Comparison of ENCODE assay signal across 1 cellular context in the genomic region with DNA sequence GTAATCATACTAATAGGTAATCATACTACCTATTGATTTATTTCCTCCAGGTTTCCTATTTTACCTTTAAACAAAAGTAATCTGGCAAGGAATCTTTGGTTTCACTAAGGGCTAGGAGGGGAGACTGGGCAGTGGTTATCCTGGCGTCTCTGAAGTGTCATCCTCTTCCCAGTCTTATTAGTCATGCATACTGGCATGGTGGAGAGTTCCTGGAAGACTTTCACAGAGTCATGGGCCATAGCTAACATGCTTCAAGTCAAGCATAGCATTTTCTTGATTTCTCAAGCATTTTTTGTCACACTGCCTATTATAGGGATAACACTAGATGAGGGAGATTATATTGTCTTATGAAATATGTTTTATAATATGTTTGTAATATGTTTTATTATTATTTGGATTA.
TF ChIP-seq lines count a peak whose summit lies in the region.

No MANE protein-coding gene starts in this region.

TF ChIP-seq in SK-N-SH, 30 proteins besides CTCF, POLR2A, EP300 and RAD21 (continued from another document):
- TF ChIP-seq, protein P1, sequence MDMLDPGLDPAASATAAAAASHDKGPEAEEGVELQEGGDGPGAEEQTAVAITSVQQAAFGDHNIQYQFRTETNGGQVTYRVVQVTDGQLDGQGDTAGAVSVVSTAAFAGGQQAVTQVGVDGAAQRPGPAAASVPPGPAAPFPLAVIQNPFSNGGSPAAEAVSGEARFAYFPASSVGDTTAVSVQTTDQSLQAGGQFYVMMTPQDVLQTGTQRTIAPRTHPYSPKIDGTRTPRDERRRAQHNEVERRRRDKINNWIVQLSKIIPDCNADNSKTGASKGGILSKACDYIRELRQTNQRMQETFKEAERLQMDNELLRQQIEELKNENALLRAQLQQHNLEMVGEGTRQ (IDR thresholded peaks at IDR 0.05; ENCODE audit: borderline replicate concordance, low read depth, low read length): no peak
- TF ChIP-seq, protein P2, sequence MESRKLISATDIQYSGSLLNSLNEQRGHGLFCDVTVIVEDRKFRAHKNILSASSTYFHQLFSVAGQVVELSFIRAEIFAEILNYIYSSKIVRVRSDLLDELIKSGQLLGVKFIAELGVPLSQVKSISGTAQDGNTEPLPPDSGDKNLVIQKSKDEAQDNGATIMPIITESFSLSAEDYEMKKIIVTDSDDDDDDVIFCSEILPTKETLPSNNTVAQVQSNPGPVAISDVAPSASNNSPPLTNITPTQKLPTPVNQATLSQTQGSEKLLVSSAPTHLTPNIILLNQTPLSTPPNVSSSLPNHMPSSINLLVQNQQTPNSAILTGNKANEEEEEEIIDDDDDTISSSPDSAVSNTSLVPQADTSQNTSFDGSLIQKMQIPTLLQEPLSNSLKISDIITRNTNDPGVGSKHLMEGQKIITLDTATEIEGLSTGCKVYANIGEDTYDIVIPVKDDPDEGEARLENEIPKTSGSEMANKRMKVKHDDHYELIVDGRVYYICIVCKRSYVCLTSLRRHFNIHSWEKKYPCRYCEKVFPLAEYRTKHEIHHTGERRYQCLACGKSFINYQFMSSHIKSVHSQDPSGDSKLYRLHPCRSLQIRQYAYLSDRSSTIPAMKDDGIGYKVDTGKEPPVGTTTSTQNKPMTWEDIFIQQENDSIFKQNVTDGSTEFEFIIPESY (IDR thresholded peaks at IDR 0.05; ENCODE audit: borderline replicate concordance, low read depth): no peak
- TF ChIP-seq, protein P3, sequence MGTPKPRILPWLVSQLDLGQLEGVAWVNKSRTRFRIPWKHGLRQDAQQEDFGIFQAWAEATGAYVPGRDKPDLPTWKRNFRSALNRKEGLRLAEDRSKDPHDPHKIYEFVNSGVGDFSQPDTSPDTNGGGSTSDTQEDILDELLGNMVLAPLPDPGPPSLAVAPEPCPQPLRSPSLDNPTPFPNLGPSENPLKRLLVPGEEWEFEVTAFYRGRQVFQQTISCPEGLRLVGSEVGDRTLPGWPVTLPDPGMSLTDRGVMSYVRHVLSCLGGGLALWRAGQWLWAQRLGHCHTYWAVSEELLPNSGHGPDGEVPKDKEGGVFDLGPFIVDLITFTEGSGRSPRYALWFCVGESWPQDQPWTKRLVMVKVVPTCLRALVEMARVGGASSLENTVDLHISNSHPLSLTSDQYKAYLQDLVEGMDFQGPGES (IDR thresholded peaks at IDR 0.05; ENCODE audit: low read depth, low read length): no peak
- no peak for TF ChIP-seq MXI1 (IDR thresholded peaks at IDR 0.05; ENCODE audit: low read depth, low read length)
- TF ChIP-seq TAF1 (IDR thresholded peaks at IDR 0.05; ENCODE audit: borderline replicate concordance, low read depth, low read length): no peak
- no peak for TF ChIP-seq POLR2AphosphoS5 (IDR thresholded peaks at IDR 0.05; ENCODE audit: low read depth, low read length)
- TF ChIP-seq RFX5 (IDR thresholded peaks at IDR 0.05; ENCODE audit: low read length): no peak
- no peak for TF ChIP-seq CHD2 (IDR thresholded peaks at IDR 0.05; ENCODE audit: low read length, partially characterized antibody)
- TF ChIP-seq GABPA (IDR thresholded peaks at IDR 0.05; ENCODE audit: low read depth): no peak
- TF ChIP-seq, protein P4, sequence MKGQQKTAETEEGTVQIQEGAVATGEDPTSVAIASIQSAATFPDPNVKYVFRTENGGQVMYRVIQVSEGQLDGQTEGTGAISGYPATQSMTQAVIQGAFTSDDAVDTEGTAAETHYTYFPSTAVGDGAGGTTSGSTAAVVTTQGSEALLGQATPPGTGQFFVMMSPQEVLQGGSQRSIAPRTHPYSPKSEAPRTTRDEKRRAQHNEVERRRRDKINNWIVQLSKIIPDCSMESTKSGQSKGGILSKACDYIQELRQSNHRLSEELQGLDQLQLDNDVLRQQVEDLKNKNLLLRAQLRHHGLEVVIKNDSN (IDR thresholded peaks at IDR 0.05; ENCODE audit: borderline replicate concordance, low read depth): no peak
- TF ChIP-seq GATA2 (CRISPR knock-in tag; IDR thresholded peaks at IDR 0.05): no peak
